In genomic region chr14:89304972-89305703, GRCh38 we compare ENCODE assay signal across 8 cellular contexts.
DNase-seq lines count a peak whose midpoint lies in the region; ATAC-seq and TF ChIP-seq lines count a peak whose summit lies in the region.

No MANE protein-coding gene starts in this region.

- H3K27me3 ChIP-seq in liver (ENCODE audit: control insufficient read depth in 4 of 4, insufficient read depth in 4 of 4, low read length in 3 of 4) (no peaks in the 10 kb centered on the region), upper lobe of right lung (no peaks in the 10 kb centered on the region)

- no peak overlapping the region for H3K4me3 ChIP-seq in LNCaP clone FGC (ENCODE audit: low read depth, low read length)
- no peak overlapping the region for H3K4me3 ChIP-seq in liver (ENCODE audit: low read depth in 1 of 3, low read length in 3 of 3)
- no peak overlapping the region for H3K4me3 ChIP-seq in upper lobe of right lung

- H3K4me1 ChIP-seq in liver (ENCODE audit: control insufficient read depth in 4 of 4, insufficient read depth in 4 of 4, low read length in 3 of 4), result peaks cover 6 to 20% (median 8%) of the 10 kb centered on the region in 4 donors
- H3K4me1 ChIP-seq in upper lobe of right lung, result peaks cover 47% of the 10 kb centered on the region

- no peaks in the 10 kb centered on the region for H3K36me3 ChIP-seq in liver (ENCODE audit: control insufficient read depth in 4 of 4, insufficient read depth in 3 of 4, low read depth in 1 of 4, low read length in 3 of 4)
- H3K36me3 ChIP-seq in upper lobe of right lung, result no peaks in the 10 kb centered on the region

- no peak for TF ChIP-seq CTCF in LNCaP clone FGC (IDR thresholded peaks at IDR 0.05; ENCODE audit: control insufficient read depth, extremely low read depth, insufficient read depth)
- no peak for TF ChIP-seq CTCF in liver (IDR thresholded peaks at IDR 0.05; ENCODE audit: low read depth, low read length, missing input control)
- TF ChIP-seq CTCF in upper lobe of right lung (IDR thresholded peaks at IDR 0.05), result no peak

- TF ChIP-seq POLR2A in GM15510 (IDR thresholded peaks at IDR 0.05; ENCODE audit: borderline replicate concordance, extremely low read depth, insufficient read length), result peak; percentile 28

- ATAC-seq in GM21619 (IDR thresholded peaks at IDR 0.05; ENCODE audit: unreplicated experiment) (peak; percentile 50), upper lobe of right lung (peak; percentile 19)

- H3K9ac ChIP-seq in liver (ENCODE audit: low read depth in 1 of 2, low read length in 2 of 2), result no peak overlapping the region

- H3K9me3 ChIP-seq in liver (ENCODE audit: control insufficient read depth in 4 of 4, low read length in 3 of 4) (no peaks in the 10 kb centered on the region), upper lobe of right lung (no peaks in the 10 kb centered on the region)

- 75% methylated on average over 16 of the region's 16 CpGs for WGBS in liver

- no peak for TF ChIP-seq RAD21 in liver (IDR thresholded peaks at IDR 0.05)

- intact Hi-C loops in upper lobe of right lung (cut with DNase I), result no loop called here

- peak overlapping the region; percentile 64 to 72 for H3K27ac ChIP-seq in liver (ENCODE audit: low read depth in 1 of 2, low read length in 2 of 2)
- H3K27ac ChIP-seq in upper lobe of right lung, result peak overlapping the region; percentile 78

- DNase-seq in LNCaP clone FGC (ENCODE audit: low read depth) (peak; percentile 82), astrocyte of the hippocampus (ENCODE audit: low read depth, low spot score) (peak; percentile 68), upper lobe of right lung (no peak), nucleus accumbens (lab: John Stamatoyannopoulos, UW) (no peak)
- no peak for DNase-seq in activated CD4-positive, alpha-beta T cell treated with anti-CD3 and anti-CD28 coated beads, Interleukin-2, amount 50 U/mL, for 4 hours

TF ChIP-seq in liver, 16 proteins besides CTCF, POLR2A, EP300 and RAD21:
- no peak for TF ChIP-seq ATF3 (IDR thresholded peaks at IDR 0.05)
- no peak for TF ChIP-seq YY1 (IDR thresholded peaks at IDR 0.05)
- no peak for TF ChIP-seq RXRA (IDR thresholded peaks at IDR 0.05)
- no peak for TF ChIP-seq HNF4G (IDR thresholded peaks at IDR 0.05)
- no peak for TF ChIP-seq HNF4A (conservative IDR thresholded peaks at IDR 0.05)
- no peak for TF ChIP-seq NR2F2 (IDR thresholded peaks at IDR 0.05)
- no peak for TF ChIP-seq TAF1 (conservative IDR thresholded peaks at IDR 0.05)
- no peak for TF ChIP-seq SP1 (IDR thresholded peaks at IDR 0.05)
- TF ChIP-seq JUND (IDR thresholded peaks at IDR 0.05), result no peak
- TF ChIP-seq FOXA1 (IDR thresholded peaks at IDR 0.05), result no peak
- no peak for TF ChIP-seq REST (IDR thresholded peaks at IDR 0.05)
- no peak for TF ChIP-seq MAX (IDR thresholded peaks at IDR 0.05)
- no peak for TF ChIP-seq FOXA2 (IDR thresholded peaks at IDR 0.05)
- TF ChIP-seq ZBTB33 (IDR thresholded peaks at IDR 0.05), result no peak
- TF ChIP-seq EGR1 (IDR thresholded peaks at IDR 0.05; ENCODE audit: low read depth in 2 of 2), result no peak
- no peak for TF ChIP-seq GABPA (IDR thresholded peaks at IDR 0.05 in 1 of 2, conservative IDR thresholded peaks at IDR 0.05 in 1 of 2)

Comparison
In these comparisons a context has a peak if more than half of its experiments do, and no peak if none do; other contexts are left out.
1. DNase-seq: peak in LNCaP clone FGC (single experiment) and astrocyte of the hippocampus (single experiment); none in upper lobe of right lung (single experiment), nucleus accumbens (0 of 56) and activated CD4-positive, alpha-beta T cell treated with anti-CD3 and anti-CD28 coated beads, Interleukin-2, amount 50 U/mL, for 4 hours (0 of 2).